ENCODE assay signal across 26 cellular contexts in the genomic region with DNA sequence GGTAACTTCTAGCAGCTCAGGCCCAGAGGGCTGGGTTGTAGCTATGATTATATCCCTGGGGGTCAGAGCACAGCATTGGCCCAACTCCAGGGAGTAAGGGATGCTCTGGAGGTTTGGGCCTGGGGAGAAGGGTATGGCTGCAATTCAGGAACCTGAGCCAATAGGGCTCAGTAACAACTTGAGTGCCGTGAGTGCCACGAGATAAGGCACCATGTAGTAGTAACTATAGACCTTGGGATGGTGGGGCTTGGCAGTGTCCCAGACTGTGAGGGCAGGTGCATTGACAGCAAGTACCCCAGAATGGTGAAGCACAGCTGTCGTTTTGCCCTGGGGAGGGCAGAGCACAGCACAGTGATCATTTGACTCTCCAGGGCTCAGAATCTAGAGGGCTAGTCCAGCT.
"Had no signal": no experiment of that assay in that cellular context is flagged by ENCODE, and none has a peak within 500 bp of the region (broad histone marks: within the 10 kb centered on the region; RNA-seq: fewer than 3 reads in every experiment).

No MANE protein-coding gene starts in this region.

- FAIRE-seq: RCC 7860, TTC549 had no signal

- H3K27ac Mint-ChIP-seq: activated CD4-positive, alpha-beta memory T cell treated with anti-CD3 and anti-CD28 coated beads, Interleukin-2, amount 10 ng/mL, durations not matched to agents 7 days and 5 days; activated CD4-positive, alpha-beta T cell treated with anti-CD3 and anti-CD28 coated beads for 36 hours; activated naive CD4-positive, alpha-beta T cell treated with anti-CD3 and anti-CD28 coated beads for 36 hours; activated naive CD8-positive, alpha-beta T cell; activated T-helper 17 cell treated with anti-CD3 and anti-CD28 coated beads, Interleukin-2, amount 50 U/mL, for 72 hours; IgD-negative memory B cell; T-helper 17 cell had no signal

- H3K4me3 ChIP-seq: MG63 had no signal

- DNase-seq: activated CD4-positive, alpha-beta memory T cell treated with anti-CD3 and anti-CD28 coated beads, Interleukin-2, amount 10 ng/mL, durations not matched to agents 7 days and 5 days; activated CD4-positive, alpha-beta T cell treated with anti-CD3 and anti-CD28 coated beads for 36 hours; activated CD4-positive, alpha-beta T cell treated with anti-CD3 and anti-CD28 coated beads, Interleukin-2, amount 50 U/mL, for 1 hour; activated gamma-delta T cell; activated naive CD4-positive, alpha-beta T cell treated with anti-CD3 and anti-CD28 coated beads for 36 hours; activated T-cell treated with anti-CD3 and anti-CD28 coated beads for 4 hours; activated T-cell treated with anti-CD3 and anti-CD28 coated beads, Interleukin-2, amount 50 U/mL, for 48 hours; anterior cingulate cortex; caudate nucleus; MG63; MV-4-11; NCI-H1417; NCI-H1930; NCI-H510A treated with DMSO at 0.1 percent for 48 hours; NCI-H69; PC-3; SIG-M5; T-helper 17 cell; T-helper 9 cell had no signal

- H3K36me3 ChIP-seq: MG63 had no signal

- H3K9ac ChIP-seq: KMS-11 had no signal

- H3K4me2 ChIP-seq: KMS-11 had no signal

- H3K4me3 Mint-ChIP-seq: activated CD4-positive, alpha-beta memory T cell treated with anti-CD3 and anti-CD28 coated beads, Interleukin-2, amount 10 ng/mL, durations not matched to agents 7 days and 5 days; activated CD4-positive, alpha-beta T cell treated with anti-CD3 and anti-CD28 coated beads for 36 hours; activated naive CD4-positive, alpha-beta T cell treated with anti-CD3 and anti-CD28 coated beads for 36 hours; activated naive CD8-positive, alpha-beta T cell; activated T-helper 17 cell treated with anti-CD3 and anti-CD28 coated beads, Interleukin-2, amount 50 U/mL, for 72 hours; IgD-negative memory B cell; T-helper 17 cell had no signal

- H3K27me3 Mint-ChIP-seq: activated naive CD8-positive, alpha-beta T cell; IgD-negative memory B cell had no signal

- H3K4me1 Mint-ChIP-seq: activated CD4-positive, alpha-beta memory T cell treated with anti-CD3 and anti-CD28 coated beads, Interleukin-2, amount 10 ng/mL, durations not matched to agents 7 days and 5 days; activated CD4-positive, alpha-beta T cell treated with anti-CD3 and anti-CD28 coated beads for 36 hours; activated T-helper 17 cell treated with anti-CD3 and anti-CD28 coated beads, Interleukin-2, amount 50 U/mL, for 72 hours; IgD-negative memory B cell; T-helper 17 cell had no signal

- H3K27ac ChIP-seq: KMS-11, VCaP had no signal

- H3K27me3 ChIP-seq: MG63 had no signal

- ATAC-seq: activated CD4-positive, alpha-beta T cell treated with anti-CD3 and anti-CD28 coated beads for 36 hours; activated T-helper 17 cell treated with anti-CD3 and anti-CD28 coated beads, Interleukin-2, amount 50 U/mL, for 72 hours; PC-3; T-helper 17 cell had no signal
